15 cellular contexts compared by ENCODE assay signal in the genomic region with DNA sequence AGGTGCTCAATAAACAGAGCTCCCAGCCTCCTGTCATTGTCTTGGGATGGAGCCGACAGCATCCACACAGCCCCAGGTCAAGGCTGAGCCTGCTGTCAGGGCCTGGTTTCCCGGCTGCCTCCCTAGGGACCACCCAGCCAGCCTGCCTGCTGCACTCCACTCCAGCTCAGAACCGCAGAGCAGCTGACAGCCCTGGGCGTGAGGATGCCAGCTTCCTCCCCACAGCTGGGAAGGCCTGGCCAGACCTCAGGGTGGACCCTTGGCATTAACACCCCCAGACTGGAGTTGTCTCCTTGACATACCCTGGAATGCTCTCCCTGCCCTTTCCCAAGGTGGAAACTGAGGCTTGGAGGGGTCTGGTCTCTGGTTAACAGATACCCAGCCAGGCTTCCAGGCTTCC.
DNase-seq lines count a peak whose midpoint lies in the region; ATAC-seq and TF ChIP-seq lines count a peak whose summit lies in the region.
"Had no signal": no experiment of that assay in that cellular context is flagged by ENCODE, and none has a peak within 500 bp of the region (broad histone marks: within the 10 kb centered on the region; RNA-seq: fewer than 3 reads in every experiment).

No MANE protein-coding gene starts in this region.

- no peaks in the 10 kb centered on the region for H3K27me3 ChIP-seq in BE2C

- H3K9me3 Mint-ChIP-seq in mesothelial cell of epicardium, result no peaks in the 10 kb centered on the region

- H3K4me1 ChIP-seq in BE2C, result no peaks in the 10 kb centered on the region

- H3K4me1 Mint-ChIP-seq in mesothelial cell of epicardium, result peaks cover 50% of the 10 kb centered on the region
- H3K4me1 Mint-ChIP-seq: B cell had no signal

- H3K36me3 Mint-ChIP-seq in mesothelial cell of epicardium, result no peaks in the 10 kb centered on the region
- H3K36me3 Mint-ChIP-seq: CD8-positive, alpha-beta memory T cell had no signal

- H3K36me3 ChIP-seq in BE2C, result no peaks in the 10 kb centered on the region

- ATAC-seq in HG03378 (IDR thresholded peaks at IDR 0.05; ENCODE audit: unreplicated experiment) (no peak), HG03565 (IDR thresholded peaks at IDR 0.05; ENCODE audit: unreplicated experiment) (no peak)
- ATAC-seq: HCT116 had no signal

- no peak overlapping the region for H3K4me3 Mint-ChIP-seq in mesothelial cell of epicardium
- H3K4me3 Mint-ChIP-seq: B cell; CD8-positive, alpha-beta memory T cell had no signal

- H3K27me3 Mint-ChIP-seq in mesothelial cell of epicardium (ENCODE audit: low read depth), result no peaks in the 10 kb centered on the region

- no peak for TF ChIP-seq CTCF in BE2C (IDR thresholded peaks at IDR 0.05; ENCODE audit: low read depth, low read length)
- no peak for TF ChIP-seq CTCF in mesothelial cell of epicardium (IDR thresholded peaks at IDR 0.05; ENCODE audit: unreplicated experiment)

- H3K4me3 ChIP-seq in BE2C (ENCODE audit: low read depth, low read length), result no peak overlapping the region

- DNase-seq in DMS 273 (lab: John Stamatoyannopoulos, UW; ENCODE audit: unreplicated experiment) (peak; percentile 68), DMS 273 treated with DMSO at 0.1 percent for 48 hours (lab: John Stamatoyannopoulos, UW) (no peak), BE2C (peak; percentile 83), NCI-H2171 treated with DMSO at 0.1 percent for 48 hours (lab: John Stamatoyannopoulos, UW) (peak; percentile 57), mesothelial cell of epicardium (ENCODE audit: low spot score in 2 of 2, unreplicated experiment in 2 of 2) (no peak), T-helper 2 cell (no peak)
- DNase-seq: CD8-positive, alpha-beta memory T cell; GF-D8; NCI-H146; NCI-H510A; SHP77 treated with DMSO at 0.1 percent for 48 hours had no signal

- H3K9me3 ChIP-seq in BE2C, result no peaks in the 10 kb centered on the region

- peak overlapping the region; percentile 43 for H3K27ac Mint-ChIP-seq in mesothelial cell of epicardium
- H3K27ac Mint-ChIP-seq: B cell; CD8-positive, alpha-beta memory T cell had no signal

Comparison
In these comparisons a context has a peak if more than half of its experiments do, and no peak if none do; other contexts are left out.
1. DNase-seq: peak in DMS 273 (single experiment), BE2C (single experiment) and NCI-H2171 treated with DMSO at 0.1 percent for 48 hours (single experiment); none in DMS 273 treated with DMSO at 0.1 percent for 48 hours (single experiment), mesothelial cell of epicardium (0 of 2) and T-helper 2 cell (0 of 5).